Comparison of ENCODE assay signal across 25 cellular contexts in the genomic region with DNA sequence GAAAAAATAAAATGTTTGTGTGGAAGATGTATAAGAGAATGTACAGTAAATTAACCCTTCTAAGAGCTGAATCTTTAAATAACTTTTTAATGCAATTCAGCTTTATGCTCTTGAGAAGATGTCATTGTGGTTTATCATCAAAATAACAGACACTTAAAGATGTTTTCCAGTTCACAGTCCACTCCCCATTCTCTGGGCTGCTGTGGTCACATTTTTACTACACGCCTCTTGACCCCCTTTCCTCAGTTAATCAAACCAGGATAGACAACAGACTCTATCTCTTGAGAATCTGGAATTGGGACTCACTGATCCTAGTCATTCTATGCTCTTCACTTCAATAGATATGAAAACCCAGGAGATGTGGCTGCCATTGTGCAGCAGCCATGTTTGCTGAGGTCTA. TPM values are rescaled to one million over a fixed set of nuclear protein-coding genes. Genes with fewer than 3 reads are reported as not detected.
"Had no signal": no experiment of that assay in that cellular context is flagged by ENCODE, and none has a peak within 500 bp of the region (broad histone marks: within the 10 kb centered on the region; RNA-seq: fewer than 3 reads in every experiment).

No MANE protein-coding gene starts in this region.

- H3K27ac ChIP-seq: left lung, neutrophil, transverse colon, vagina had no signal

- ATAC-seq: esophagus mucosa; left lung; naive thymus-derived CD8-positive, alpha-beta T cell; T-cell had no signal

- H3K9me3 ChIP-seq: left lung, neutrophil, transverse colon, vagina had no signal

- FAIRE-seq: endometrium, kidney had no signal

- DNase-seq: activated CD4-positive, alpha-beta T cell treated with anti-CD3 and anti-CD28 coated beads, Interleukin-2, amount 50 U/mL, for 48 hours; activated CD4-positive, CD25-positive, alpha-beta regulatory T cell treated with anti-CD3 and anti-CD28 coated beads, Interleukin-2, amount 50 U/mL, for 72 hours; activated naive CD8-positive, alpha-beta T cell treated with anti-CD3 and anti-CD28 coated beads, Interleukin-2, amount 10 ng/mL, durations not matched to agents 7 days and 5 days; aorta; hippocampal formation; kidney; left lung; mammary epithelial cell; naive thymus-derived CD8-positive, alpha-beta T cell; posterior cingulate gyrus; retina; stimulated activated CD4-positive, alpha-beta T cell treated with anti-CD3 and anti-CD28 coated beads, Interleukin-15, amount 100 ng/mL, for 24 hours; stimulated activated CD4-positive, alpha-beta T cell treated with anti-CD3 and anti-CD28 coated beads, Interleukin-4, amount 100 ng/mL, for 1 hour; stimulated activated naive CD4-positive, alpha-beta T cell treated with Interleukin-2 at 50 U/mL for 16 hours; substantia nigra; T-cell; T-helper 9 cell; transverse colon had no signal

- H3K27me3 ChIP-seq: left lung, neutrophil, transverse colon, vagina had no signal

- H3K36me3 ChIP-seq: left lung, neutrophil, transverse colon, vagina had no signal

- H3K4me3 ChIP-seq: left lung, transverse colon, vagina had no signal

- H3K4me1 ChIP-seq: left lung, transverse colon, vagina had no signal

RNA-seq across cellular contexts. Expression of a gene that starts 24.7 kb away (rescaled TPM):
- total RNA-seq: activated naive CD8-positive, alpha-beta T cell treated with anti-CD3 and anti-CD28 coated beads, Interleukin-2, amount 10 ng/mL, durations not matched to agents 7 days and 5 days; aorta; esophagus mucosa; glomerular endothelial cell; kidney; left lung; mammary epithelial cell; mucosa of gallbladder; naive thymus-derived CD8-positive, alpha-beta T cell; skeletal muscle tissue; T-cell; transverse colon; vagina had no signal
- polyA plus RNA-seq: aorta; mammary epithelial cell; naive thymus-derived CD8-positive, alpha-beta T cell had no signal
